Comparison of ENCODE assay signal across 15 cellular contexts in genomic region chr19:1399079-1399478, GRCh38.
"Had no signal": no experiment of that assay in that cellular context is flagged by ENCODE, and none has a peak within 500 bp of the region (broad histone marks: within the 10 kb centered on the region; RNA-seq: fewer than 3 reads in every experiment).

No MANE protein-coding gene starts in this region.

- H3K4me3 Mint-ChIP-seq: activated B cell treated with CpG ODN at 0.5 μM for 24 hours; activated CD4-positive, alpha-beta T cell treated with anti-CD3 and anti-CD28 coated beads, Interleukin-2, amount 10 ng/mL, durations not matched to agents 24 days and 14 days; activated naive CD8-positive, alpha-beta T cell treated with anti-CD3 and anti-CD28 coated beads, Interleukin-2, amount 10 ng/mL, durations not matched to agents 7 days and 5 days; endodermal cell had no signal

- DNase-seq: activated B cell treated with CpG ODN at 0.5 μM for 24 hours; activated CD4-positive, alpha-beta T cell treated with anti-CD3 and anti-CD28 coated beads, Interleukin-2, amount 10 ng/mL, durations not matched to agents 24 days and 14 days; activated CD8-positive, alpha-beta memory T cell treated with anti-CD3 and anti-CD28 coated beads, Interleukin-2, amount 50 U/mL, for 48 hours; activated gamma-delta T cell treated with Interleukin-2 at 50 U/mL for 16 hours; activated naive CD8-positive, alpha-beta T cell treated with anti-CD3 and anti-CD28 coated beads, Interleukin-2, amount 10 ng/mL, durations not matched to agents 7 days and 5 days; activated T-cell treated with anti-CD3 and anti-CD28 coated beads, Interleukin-2, amount 50 U/mL, for 72 hours; endodermal cell; left colon; midbrain; ovary; stimulated activated CD4-positive, alpha-beta T cell treated with anti-CD3 and anti-CD28 coated beads, Interleukin-1b, Interleukin-23, amount 100 ng/mL, for 48 hours; stomach had no signal

- H3K27ac Mint-ChIP-seq: activated B cell treated with CpG ODN at 0.5 μM for 24 hours; activated CD4-positive, alpha-beta T cell treated with anti-CD3 and anti-CD28 coated beads, Interleukin-2, amount 10 ng/mL, durations not matched to agents 24 days and 14 days; activated naive CD8-positive, alpha-beta T cell treated with anti-CD3 and anti-CD28 coated beads, Interleukin-2, amount 10 ng/mL, durations not matched to agents 7 days and 5 days; endodermal cell; neural progenitor cell; T-helper 1 cell treated with Interleukin-12 subunit alpha and Interleukin-12 subunit beta and Interleukin-4 antibody, amounts not matched to agents 30 μg/mL and 1 μg/mL, for 36 hours had no signal

- H3K9me3 Mint-ChIP-seq: activated B cell treated with CpG ODN at 0.5 μM for 24 hours; activated CD4-positive, alpha-beta T cell treated with anti-CD3 and anti-CD28 coated beads, Interleukin-2, amount 10 ng/mL, durations not matched to agents 24 days and 14 days; activated naive CD8-positive, alpha-beta T cell treated with anti-CD3 and anti-CD28 coated beads, Interleukin-2, amount 10 ng/mL, durations not matched to agents 7 days and 5 days; activated T-cell treated with anti-CD3 and anti-CD28 coated beads, Interleukin-2, amount 50 U/mL, for 72 hours; endodermal cell; neural progenitor cell; T-helper 1 cell treated with Interleukin-12 subunit alpha and Interleukin-12 subunit beta and Interleukin-4 antibody, amounts not matched to agents 30 μg/mL and 1 μg/mL, for 36 hours had no signal

- H3K36me3 Mint-ChIP-seq: neural progenitor cell had no signal

- ATAC-seq: activated T-cell treated with anti-CD3 and anti-CD28 coated beads, Interleukin-2, amount 50 U/mL, for 72 hours; heart left ventricle; left colon had no signal
